11 cellular contexts compared by ENCODE assay signal in genomic region chr1:77540501-77541161, GRCh38.
A peak's percentile ranks its signal among the peaks of the same experiment; 100 is the strongest.
DNase-seq lines count a peak whose midpoint lies in the region; ATAC-seq and TF ChIP-seq lines count a peak whose summit lies in the region.
"Had no signal": no experiment of that assay in that cellular context is flagged by ENCODE, and none has a peak within 500 bp of the region (broad histone marks: within the 10 kb centered on the region; RNA-seq: fewer than 3 reads in every experiment).

No MANE protein-coding gene starts in this region.

- H3K27me3 ChIP-seq in foreskin keratinocyte, result no peaks in the 10 kb centered on the region
- H3K27me3 ChIP-seq: heart right ventricle had no signal

- ATAC-seq in HG02610 (IDR thresholded peaks at IDR 0.05; ENCODE audit: unreplicated experiment) (peak; percentile 53), foreskin keratinocyte (peak; percentile 51)

- H3K36me3 Mint-ChIP-seq in chondrocyte (ENCODE audit: low read depth), result no peaks in the 10 kb centered on the region

- peaks cover 30% of the 10 kb centered on the region for H3K4me1 ChIP-seq in foreskin keratinocyte

- H3K27me3 Mint-ChIP-seq in chondrocyte (ENCODE audit: low read depth), result no peaks in the 10 kb centered on the region
- H3K27me3 Mint-ChIP-seq: activated naive CD4-positive, alpha-beta T cell treated with anti-CD3 and anti-CD28 coated beads, Interleukin-2, amount 50 U/mL, for 24 hours had no signal

- no peaks in the 10 kb centered on the region for H3K9me3 Mint-ChIP-seq in chondrocyte (ENCODE audit: low read depth)
- H3K9me3 Mint-ChIP-seq: activated naive CD4-positive, alpha-beta T cell treated with anti-CD3 and anti-CD28 coated beads, Interleukin-2, amount 50 U/mL, for 24 hours had no signal

- H3K27ac Mint-ChIP-seq in chondrocyte (ENCODE audit: unreplicated experiment), result no peak overlapping the region

- H3K4me3 Mint-ChIP-seq in chondrocyte (ENCODE audit: unreplicated experiment), result no peak overlapping the region
- H3K4me3 Mint-ChIP-seq: activated naive CD4-positive, alpha-beta T cell treated with anti-CD3 and anti-CD28 coated beads, Interleukin-2, amount 50 U/mL, for 24 hours had no signal

- no peak overlapping the region for H3K27ac ChIP-seq in foreskin keratinocyte

- TF ChIP-seq CTCF in foreskin keratinocyte (conservative IDR thresholded peaks at IDR 0.05) (no peak), chondrocyte (IDR thresholded peaks at IDR 0.05) (no peak)

- peaks cover 25% of the 10 kb centered on the region for H3K4me1 Mint-ChIP-seq in chondrocyte (ENCODE audit: low read depth)
- H3K4me1 Mint-ChIP-seq: activated naive CD4-positive, alpha-beta T cell treated with anti-CD3 and anti-CD28 coated beads, Interleukin-2, amount 50 U/mL, for 24 hours had no signal

- DNase-seq in Daoy (ENCODE audit: low read depth) (peak; percentile 94), NOMO-1 treated with DMSO at 0.1 percent for 48 hours (lab: John Stamatoyannopoulos, UW; ENCODE audit: unreplicated experiment) (peak; percentile 57), foreskin keratinocyte (peak in 1 of 2 donors; percentile 76), chondrocyte (ENCODE audit: low spot score) (no peak), NCI-H1105 (lab: John Stamatoyannopoulos, UW) (no peak), SKM-1 (lab: John Stamatoyannopoulos, UW; ENCODE audit: unreplicated experiment) (no peak)
- no peak for DNase-seq in activated naive CD4-positive, alpha-beta T cell treated with anti-CD3 and anti-CD28 coated beads, Interleukin-2, amount 50 U/mL, for 16 hours
- DNase-seq: NCI-H2081 had no signal

Comparison
In these comparisons a context has a peak if more than half of its experiments do, and no peak if none do; other contexts are left out.
1. DNase-seq: peak in Daoy (single experiment) and NOMO-1 treated with DMSO at 0.1 percent for 48 hours (single experiment); none in activated naive CD4-positive, alpha-beta T cell treated with anti-CD3 and anti-CD28 coated beads, Interleukin-2, amount 50 U/mL, for 16 hours (single experiment), chondrocyte (single experiment), NCI-H1105 (single experiment) and SKM-1 (single experiment).